14 cellular contexts compared by ENCODE assay signal in the genomic region with DNA sequence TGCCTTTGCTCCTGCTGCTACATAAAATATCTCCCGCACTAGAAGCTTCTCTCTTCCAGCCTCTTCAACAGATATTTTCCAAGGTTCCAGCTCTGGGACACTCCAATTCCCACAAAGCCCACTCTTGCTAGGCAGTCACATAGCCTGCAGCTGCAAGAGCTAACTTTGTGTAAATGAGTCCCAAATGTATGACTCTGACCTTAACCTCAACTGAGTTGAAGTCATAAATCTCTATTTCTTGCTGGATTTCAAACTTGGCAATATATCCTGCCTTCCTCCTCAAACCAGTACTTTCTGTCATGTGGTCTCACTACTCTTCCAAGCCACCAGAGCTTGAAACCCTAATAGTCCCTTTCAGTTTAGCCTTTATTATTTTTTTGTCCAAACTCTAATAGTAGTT.
"Had no signal": no experiment of that assay in that cellular context is flagged by ENCODE, and none has a peak within 500 bp of the region (broad histone marks: within the 10 kb centered on the region; RNA-seq: fewer than 3 reads in every experiment).

No MANE protein-coding gene starts in this region.

- H3K4me3 ChIP-seq: prostate gland, right lobe of liver, thoracic aorta had no signal

- H3K9me3 Mint-ChIP-seq: activated T-cell treated with anti-CD3 and anti-CD28 coated beads, Interleukin-2, amount 50 U/mL, for 72 hours; stimulated activated naive CD8-positive, alpha-beta T cell treated with anti-CD3 and anti-CD28 coated beads, Interleukin-15, Interleukin-2, amounts not matched to agents 100 ng/mL and 50 ng/mL, for 24 hours had no signal

- DNase-seq: activated CD4-positive, alpha-beta T cell treated with anti-CD3 and anti-CD28 coated beads, Interleukin-2, amount 50 U/mL, for 48 hours; activated CD4-positive, CD25-positive, alpha-beta regulatory T cell treated with anti-CD3 and anti-CD28 coated beads, Interleukin-2, amount 50 U/mL, for 72 hours; activated CD8-positive, alpha-beta memory T cell treated with anti-CD3 and anti-CD28 coated beads, Interleukin-2, amount 50 U/mL, for 4 hours; activated T-cell treated with anti-CD3 and anti-CD28 coated beads, Interleukin-2, amount 50 U/mL, for 72 hours; central memory CD4-positive, alpha-beta T cell; effector memory CD4-positive, alpha-beta T cell; natural killer cell; occipital lobe; right lobe of liver; stimulated activated CD4-positive, alpha-beta T cell treated with anti-CD3 and anti-CD28 coated beads, Interleukin-4, amount 100 ng/mL, for 24 hours; SW 1271 had no signal

- H3K4me3 Mint-ChIP-seq: activated T-cell treated with anti-CD3 and anti-CD28 coated beads, Interleukin-2, amount 50 U/mL, for 72 hours; natural killer cell; stimulated activated naive CD8-positive, alpha-beta T cell treated with anti-CD3 and anti-CD28 coated beads, Interleukin-15, Interleukin-2, amounts not matched to agents 100 ng/mL and 50 ng/mL, for 24 hours had no signal

- H3K27me3 Mint-ChIP-seq: stimulated activated naive CD8-positive, alpha-beta T cell treated with anti-CD3 and anti-CD28 coated beads, Interleukin-15, Interleukin-2, amounts not matched to agents 100 ng/mL and 50 ng/mL, for 24 hours had no signal

- H3K4me1 Mint-ChIP-seq: natural killer cell had no signal

- H3K36me3 Mint-ChIP-seq: natural killer cell had no signal

- H3K27ac Mint-ChIP-seq: activated T-cell treated with anti-CD3 and anti-CD28 coated beads, Interleukin-2, amount 50 U/mL, for 72 hours; natural killer cell; stimulated activated naive CD8-positive, alpha-beta T cell treated with anti-CD3 and anti-CD28 coated beads, Interleukin-15, Interleukin-2, amounts not matched to agents 100 ng/mL and 50 ng/mL, for 24 hours had no signal
